Comparison of ENCODE assay signal across 8 cellular contexts in genomic region chr2:240564571-240565266, GRCh38. TPM values are rescaled to one million over a fixed set of nuclear protein-coding genes. Genes with fewer than 3 reads are reported as not detected.
DNase-seq lines count a peak whose midpoint lies in the region; ATAC-seq, FAIRE-seq and TF ChIP-seq lines count a peak whose summit lies in the region.

No MANE protein-coding gene starts in this region.

- H3K4me3 ChIP-seq in GM12865 (ENCODE audit: low read depth, low read length) = peak overlapping the region; percentile 79
- H3K4me3 ChIP-seq in bronchial epithelial cell (ENCODE audit: low read depth, low read length) = no peak overlapping the region
- no peak overlapping the region for H3K4me3 ChIP-seq in neural progenitor cell
- no peak overlapping the region for H3K4me3 ChIP-seq in prostate gland

- H3K27ac ChIP-seq in neural progenitor cell (no peak overlapping the region), prostate gland (peak overlapping the region in 1 of 2 donors; percentile 19)

- H3K4me3 Mint-ChIP-seq in neural progenitor cell = peak overlapping the region; percentile 66

- no peak for TF ChIP-seq POLR2A in prostate gland (IDR thresholded peaks at IDR 0.05)

- peaks cover 3% of the 10 kb centered on the region for H3K79me2 ChIP-seq in neural progenitor cell (ENCODE audit: low read depth)

- peaks cover 16% of the 10 kb centered on the region for H3F3A ChIP-seq in neural progenitor cell (ENCODE audit: low read depth)

- peak; percentile 17 for TF ChIP-seq CTCF in GM12865 (IDR thresholded peaks at IDR 0.05; ENCODE audit: insufficient read depth, low read depth, low read length, missing control alignments)
- TF ChIP-seq CTCF in bronchial epithelial cell (IDR thresholded peaks at IDR 0.05; ENCODE audit: insufficient read depth, low read length, severe bottlenecking) = peak; percentile 33
- no peak for TF ChIP-seq CTCF in neural progenitor cell (IDR thresholded peaks at IDR 0.05)
- no peak for TF ChIP-seq CTCF in prostate gland (IDR thresholded peaks at IDR 0.05)

- no peaks in the 10 kb centered on the region for H3K36me3 ChIP-seq in bronchial epithelial cell (ENCODE audit: control insufficient read depth, insufficient read depth, low read length)
- H3K36me3 ChIP-seq in neural progenitor cell = no peaks in the 10 kb centered on the region
- H3K36me3 ChIP-seq in prostate gland = no peaks in the 10 kb centered on the region

- peak overlapping the region; percentile 90 for H3K27ac Mint-ChIP-seq in neural progenitor cell

- no peak overlapping the region for H3K9ac ChIP-seq in neural progenitor cell

- 87% methylated on average over 9 of the region's 9 CpGs for WGBS in prostate gland

- peaks cover 11% of the 10 kb centered on the region for H3K4me1 ChIP-seq in neural progenitor cell
- H3K4me1 ChIP-seq in prostate gland (replicated peaks) = peaks cover 34% of the 10 kb centered on the region

- H3K36me3 Mint-ChIP-seq in neural progenitor cell = no peaks in the 10 kb centered on the region

- peaks cover 21% of the 10 kb centered on the region for H3K4me1 Mint-ChIP-seq in neural progenitor cell

- H3K27me3 ChIP-seq in bronchial epithelial cell (ENCODE audit: control insufficient read depth, insufficient read depth, low read length) = no peaks in the 10 kb centered on the region
- H3K27me3 ChIP-seq in neural progenitor cell = peaks cover 36% of the 10 kb centered on the region
- H3K27me3 ChIP-seq in prostate gland (replicated peaks; ENCODE audit: insufficient read depth) = no peaks in the 10 kb centered on the region

- DNase-seq in GM12865 (ENCODE audit: low read depth) = peak; percentile 61
- peak; percentile 74 for DNase-seq in RCC 7860 (ENCODE audit: low spot score)
- peak; percentile 80 for DNase-seq in bronchial epithelial cell (ENCODE audit: low read depth)
- DNase-seq in neural progenitor cell (ENCODE audit: low spot score) = no peak
- DNase-seq in SHP77 treated with DMSO at 0.1 percent for 48 hours (lab: John Stamatoyannopoulos, UW) = no peak
- DNase-seq in prostate gland (ENCODE audit: low spot score) = no peak
- no peak for DNase-seq in hippocampal formation (lab: John Stamatoyannopoulos, UW)

- H3K9me3 Mint-ChIP-seq in neural progenitor cell = no peaks in the 10 kb centered on the region

- H3K9me3 ChIP-seq in neural progenitor cell (ENCODE audit: low read depth) (no peaks in the 10 kb centered on the region), prostate gland (no peaks in the 10 kb centered on the region)

- H4K20me1 ChIP-seq in neural progenitor cell (ENCODE audit: low read depth) = peaks cover 15% of the 10 kb centered on the region

- intact Hi-C loops in prostate gland (cut with DNase I) = loop anchor here (10.0 kb wide), 1 partner anchor 110 kb away; no protein-coding TSS in a partner anchor

- no peak for FAIRE-seq in RCC 7860 (lab: Jason Lieb, UNC)
- FAIRE-seq in bronchial epithelial cell (lab: Jason Lieb, UNC) = no peak

- no peak overlapping the region for H2AFZ ChIP-seq in neural progenitor cell (replicated peaks)

- H3K27me3 Mint-ChIP-seq in neural progenitor cell (ENCODE audit: insufficient read depth, low read depth) = peaks cover 12% of the 10 kb centered on the region

- no peak overlapping the region for H3K4me2 ChIP-seq in neural progenitor cell

- ATAC-seq in GM18861 (IDR thresholded peaks at IDR 0.05; ENCODE audit: unreplicated experiment) = no peak

RNA-seq across cellular contexts. Expression of gene RNPEPL1, which starts 3.6 kb away (rescaled TPM):
- total RNA-seq in bronchial epithelial cell = 10.8 and 12.3 TPM in 2 replicates
- total RNA-seq in neural progenitor cell (ENCODE audit: low replicate concordance) = 2.7 and 7.5 TPM in 2 replicates
- 10 to 100 TPM; 36.9 to 94.7 TPM for total RNA-seq in prostate gland

RNA-seq across cellular contexts. Expression of gene DUSP28, which starts 4.6 kb away (rescaled TPM):
- 1.9 and 2.1 TPM in 2 replicates for total RNA-seq in bronchial epithelial cell
- 5.1 and 8.9 TPM in 2 replicates for total RNA-seq in neural progenitor cell (ENCODE audit: low replicate concordance)
- 10 to 100 TPM; 18.4 to 18.6 TPM for total RNA-seq in prostate gland

RNA-seq across cellular contexts. Expression of gene ANKMY1, which starts 6.9 kb away (rescaled TPM):
- 10.8 and 15.8 TPM in 2 replicates for total RNA-seq in bronchial epithelial cell
- total RNA-seq in neural progenitor cell (ENCODE audit: low replicate concordance) = 4.2 and 6.9 TPM in 2 replicates
- total RNA-seq in prostate gland = 10 to 100 TPM; 22.7 to 31.4 TPM

RNA-seq across cellular contexts. Expression of gene CAPN10, which starts 21.8 kb away (rescaled TPM):
- total RNA-seq in bronchial epithelial cell = 13.4 and 22.4 TPM in 2 replicates
- 16.1 and 62.9 TPM in 2 replicates for total RNA-seq in neural progenitor cell (ENCODE audit: low replicate concordance)
- 10 to 100 TPM; 25.5 to 68.4 TPM for total RNA-seq in prostate gland

Comparison
In these comparisons a context has a peak if more than half of its experiments do, and no peak if none do; other contexts are left out.
1. DNase-seq: peak in GM12865 (single experiment), RCC 7860 (single experiment) and bronchial epithelial cell (single experiment); none in neural progenitor cell (single experiment), SHP77 treated with DMSO at 0.1 percent for 48 hours (single experiment), prostate gland (single experiment) and hippocampal formation (0 of 2).
2. CTCF ChIP-seq: peak in GM12865 (single experiment) and bronchial epithelial cell (single experiment); none in neural progenitor cell (single experiment) and prostate gland (0 of 4).